9 cellular contexts compared by ENCODE assay signal in genomic region chr7:96284838-96285237, GRCh38. TPM values are rescaled to one million over a fixed set of nuclear protein-coding genes. Genes with fewer than 3 reads are reported as not detected.
DNase-seq lines count a peak whose midpoint lies in the region; ATAC-seq and TF ChIP-seq lines count a peak whose summit lies in the region.
"Had no signal": no experiment of that assay in that cellular context is flagged by ENCODE, and none has a peak within 500 bp of the region (broad histone marks: within the 10 kb centered on the region; RNA-seq: fewer than 3 reads in every experiment).

No MANE protein-coding gene starts in this region.

- no peak overlapping the region for H3K14ac ChIP-seq in trophoblast cell (ENCODE audit: low read length)

- H3K4me3 ChIP-seq in CD8-positive, alpha-beta T cell (ENCODE audit: low read depth, low read length), result no peak overlapping the region
- no peak overlapping the region for H3K4me3 ChIP-seq in trophoblast cell (ENCODE audit: low read depth, low read length)

- intact Hi-C loops in CD8-positive, alpha-beta T cell (cut with DNase I, micrococcal nuclease), result loop anchor here (2.0 to 10.0 kb wide), 3 partner anchors 36 to 830 kb away; partner anchors contain the start of genes SDHAF3 (in 1 of the 2) and SLC25A13 (in 1 of the 2)
- intact Hi-C loops in activated T-helper 1 cell treated with anti-CD3 and anti-CD28 coated beads, Interleukin-12 subunit alpha, Interleukin-12 subunit beta, Interleukin-2, Interleukin-4 antibody, amounts not matched to agents 30 ng/mL and 10 ng/mL and 1 ng/mL, durations not matched to agents 14 hours and 24 hours and 36 hours (cut with micrococcal nuclease), result loop anchor here (1.0 to 10.0 kb wide), 5 partner anchors 19 to 830 kb away; partner anchors contain the start of gene SDHAF3

- H3K9me3 ChIP-seq in CD8-positive, alpha-beta T cell (ENCODE audit: low read length), result no peaks in the 10 kb centered on the region
- no peaks in the 10 kb centered on the region for H3K9me3 ChIP-seq in trophoblast cell (ENCODE audit: insufficient read depth, low read depth, low read length)

- POLR2A ChIA-PET in CD8-positive, alpha-beta T cell (lab: Charles Lee), result no interaction called here

- no peak for TF ChIP-seq CTCF in CD8-positive, alpha-beta T cell (IDR thresholded peaks at IDR 0.05)

- no peak overlapping the region for H2BK12ac ChIP-seq in trophoblast cell (ENCODE audit: low read length)

- H3K4ac ChIP-seq in trophoblast cell (ENCODE audit: low read depth, low read length), result no peak overlapping the region

- no peaks in the 10 kb centered on the region for H3K79me2 ChIP-seq in trophoblast cell (ENCODE audit: control insufficient read depth, insufficient read depth, low read length, poor library complexity)

- H2BK120ac ChIP-seq in trophoblast cell (ENCODE audit: insufficient read depth, low read length, poor library complexity), result no peak overlapping the region

- peak overlapping the region; percentile 88 for H3K27ac Mint-ChIP-seq in CD8-positive, alpha-beta T cell
- H3K27ac Mint-ChIP-seq in activated T-helper 1 cell treated with anti-CD3 and anti-CD28 coated beads, Interleukin-12 subunit alpha, Interleukin-12 subunit beta, Interleukin-2, Interleukin-4 antibody, amounts not matched to agents 30 ng/mL and 10 ng/mL and 1 ng/mL, durations not matched to agents 14 hours and 24 hours and 36 hours, result peak overlapping the region; percentile 93

- H3K27me3 Mint-ChIP-seq in CD8-positive, alpha-beta T cell (ENCODE audit: low read depth), result no peaks in the 10 kb centered on the region
- H3K27me3 Mint-ChIP-seq in activated T-helper 1 cell treated with anti-CD3 and anti-CD28 coated beads, Interleukin-12 subunit alpha, Interleukin-12 subunit beta, Interleukin-2, Interleukin-4 antibody, amounts not matched to agents 30 ng/mL and 10 ng/mL and 1 ng/mL, durations not matched to agents 14 hours and 24 hours and 36 hours (ENCODE audit: insufficient read depth), result no peaks in the 10 kb centered on the region

- peaks cover 43% of the 10 kb centered on the region for H3K4me1 Mint-ChIP-seq in CD8-positive, alpha-beta T cell (ENCODE audit: low read depth)
- peaks cover 49% of the 10 kb centered on the region for H3K4me1 Mint-ChIP-seq in activated T-helper 1 cell treated with anti-CD3 and anti-CD28 coated beads, Interleukin-12 subunit alpha, Interleukin-12 subunit beta, Interleukin-2, Interleukin-4 antibody, amounts not matched to agents 30 ng/mL and 10 ng/mL and 1 ng/mL, durations not matched to agents 14 hours and 24 hours and 36 hours (ENCODE audit: low read depth)

- no peaks in the 10 kb centered on the region for H3K27me3 ChIP-seq in CD8-positive, alpha-beta T cell (ENCODE audit: insufficient read depth, low read length)
- H3K27me3 ChIP-seq in trophoblast cell (ENCODE audit: insufficient read depth, low read length), result no peaks in the 10 kb centered on the region

- ATAC-seq in CD8-positive, alpha-beta T cell, result no peak
- peak; percentile 51 for ATAC-seq in HG02981 (IDR thresholded peaks at IDR 0.05; ENCODE audit: unreplicated experiment)

- H3K36me3 ChIP-seq in CD8-positive, alpha-beta T cell (ENCODE audit: insufficient read depth, low read length), result no peaks in the 10 kb centered on the region
- peaks cover 0 to 2% of the 10 kb centered on the region in 2 experiments for H3K36me3 ChIP-seq in trophoblast cell (ENCODE audit: control insufficient read depth in 1 of 2, insufficient read depth in 2 of 2, low read length in 2 of 2)

- DNase-seq in CD8-positive, alpha-beta T cell, result no peak
- DNase-seq in GM19240 (ENCODE audit: insufficient read length, low spot score), result peak; percentile 11
- no peak for DNase-seq in activated T-helper 1 cell treated with anti-CD3 and anti-CD28 coated beads, Interleukin-12 subunit alpha, Interleukin-12 subunit beta, Interleukin-2, Interleukin-4 antibody, amounts not matched to agents 30 ng/mL and 10 ng/mL and 1 ng/mL, durations not matched to agents 14 hours and 24 hours and 36 hours (ENCODE audit: low spot score)
- no peak for DNase-seq in trophoblast cell
- no peak for DNase-seq in DMS79 treated with DMSO at 0.1 percent for 48 hours (lab: John Stamatoyannopoulos, UW)
- no peak for DNase-seq in activated effector memory CD4-positive, alpha-beta T cell treated with Interleukin-2 at 50 U/mL for 16 hours
- no peak for DNase-seq in hepatic stellate cell (ENCODE audit: low spot score)

- CTCF ChIA-PET in CD8-positive, alpha-beta T cell (lab: Charles Lee), result interaction anchor here (0.7 kb wide), 1 partner anchor 36 kb away, joined by 3 read pairs; no protein-coding TSS in a partner anchor

- no peak overlapping the region for H3K18ac ChIP-seq in trophoblast cell (ENCODE audit: low read length)

- no peak overlapping the region for H3K4me2 ChIP-seq in trophoblast cell (ENCODE audit: low read length)

- no peak overlapping the region for H4K91ac ChIP-seq in trophoblast cell (ENCODE audit: low read depth, low read length)

- no peak overlapping the region for H2AK5ac ChIP-seq in trophoblast cell (ENCODE audit: low read length)

- no peak overlapping the region for H2BK5ac ChIP-seq in trophoblast cell (ENCODE audit: low read depth, low read length, poor library complexity)

- H3K4me3 Mint-ChIP-seq in CD8-positive, alpha-beta T cell, result no peak overlapping the region
- peak overlapping the region; percentile 66 for H3K4me3 Mint-ChIP-seq in activated T-helper 1 cell treated with anti-CD3 and anti-CD28 coated beads, Interleukin-12 subunit alpha, Interleukin-12 subunit beta, Interleukin-2, Interleukin-4 antibody, amounts not matched to agents 30 ng/mL and 10 ng/mL and 1 ng/mL, durations not matched to agents 14 hours and 24 hours and 36 hours

- H4K8ac ChIP-seq in trophoblast cell (ENCODE audit: low read depth, low read length), result no peak overlapping the region

- no peak overlapping the region for H2AFZ ChIP-seq in trophoblast cell (ENCODE audit: insufficient read depth, low read length, poor library complexity)

- no CpG with 5 or more reads among the region's 3 CpGs for WGBS in trophoblast cell (ENCODE audit: extremely low coverage, insufficient coverage, insufficient read length)

- no peak overlapping the region for H3K23ac ChIP-seq in trophoblast cell (ENCODE audit: low read length)

- H3K79me1 ChIP-seq in trophoblast cell (ENCODE audit: low read length), result no peaks in the 10 kb centered on the region

- no peak overlapping the region for H3K27ac ChIP-seq in CD8-positive, alpha-beta T cell (ENCODE audit: low read depth, low read length)
- H3K27ac ChIP-seq in trophoblast cell (ENCODE audit: low read depth, low read length), result no peak overlapping the region
- H3K27ac ChIP-seq: C4-2B had no signal

- no peak overlapping the region for H3K9ac ChIP-seq in trophoblast cell (ENCODE audit: low read length)

- H3K36me3 Mint-ChIP-seq in CD8-positive, alpha-beta T cell, result peaks cover 5% of the 10 kb centered on the region
- H3K36me3 Mint-ChIP-seq in activated T-helper 1 cell treated with anti-CD3 and anti-CD28 coated beads, Interleukin-12 subunit alpha, Interleukin-12 subunit beta, Interleukin-2, Interleukin-4 antibody, amounts not matched to agents 30 ng/mL and 10 ng/mL and 1 ng/mL, durations not matched to agents 14 hours and 24 hours and 36 hours (ENCODE audit: low read depth), result peaks cover 23% of the 10 kb centered on the region

- no peak overlapping the region for H4K12ac ChIP-seq in trophoblast cell (ENCODE audit: low read depth, low read length)

- H3K9me3 Mint-ChIP-seq in CD8-positive, alpha-beta T cell, result peaks cover 5% of the 10 kb centered on the region
- H3K9me3 Mint-ChIP-seq in activated T-helper 1 cell treated with anti-CD3 and anti-CD28 coated beads, Interleukin-12 subunit alpha, Interleukin-12 subunit beta, Interleukin-2, Interleukin-4 antibody, amounts not matched to agents 30 ng/mL and 10 ng/mL and 1 ng/mL, durations not matched to agents 14 hours and 24 hours and 36 hours, result peaks cover 14% of the 10 kb centered on the region

- peaks cover 19% of the 10 kb centered on the region for H3K4me1 ChIP-seq in CD8-positive, alpha-beta T cell (ENCODE audit: insufficient read depth, low read length)
- no peaks in the 10 kb centered on the region for H3K4me1 ChIP-seq in trophoblast cell (ENCODE audit: control insufficient read depth in 1 of 2, insufficient read depth in 2 of 2, low read length in 2 of 2)

RNA-seq across cellular contexts. Expression of gene SLC25A13, which starts 37.1 kb away (rescaled TPM):
- total RNA-seq in CD8-positive, alpha-beta T cell, result 1 to 10 TPM; 8.0 to 8.3 TPM
- 18.5 and 21.0 TPM in 2 replicates for total RNA-seq in activated T-helper 1 cell treated with anti-CD3 and anti-CD28 coated beads, Interleukin-12 subunit alpha, Interleukin-12 subunit beta, Interleukin-2, Interleukin-4 antibody, amounts not matched to agents 30 ng/mL and 10 ng/mL and 1 ng/mL, durations not matched to agents 14 hours and 24 hours and 36 hours
- polyA plus RNA-seq in trophoblast cell (2013), result 25.2 and 25.5 TPM in 2 replicates
